ENCODE assay signal across 21 cellular contexts in genomic region chr1:8303141-8303540, GRCh38. TPM values are rescaled to one million over a fixed set of nuclear protein-coding genes. Genes with fewer than 3 reads are reported as not detected.
A peak's percentile ranks its signal among the peaks of the same experiment; 100 is the strongest.
DNase-seq lines count a peak whose midpoint lies in the region; FAIRE-seq and TF ChIP-seq lines count a peak whose summit lies in the region.
"Had no signal": no experiment of that assay in that cellular context is flagged by ENCODE, and none has a peak within 500 bp of the region (broad histone marks: within the 10 kb centered on the region; RNA-seq: fewer than 3 reads in every experiment).

No MANE protein-coding gene starts in this region.

- 92 to 100% methylated on average over 3 of the region's 3 CpGs for WGBS in endodermal cell (ENCODE audit: insufficient coverage in 1 of 2, insufficient read length in 1 of 2), 2 experiments

- H3K27ac Mint-ChIP-seq in endodermal cell (no peak overlapping the region), nephron progenitor cell (peak overlapping the region; percentile 33)
- H3K27ac Mint-ChIP-seq: activated naive CD8-positive, alpha-beta T cell treated with anti-CD3 and anti-CD28 coated beads for 36 hours had no signal

- no peaks in the 10 kb centered on the region for H3K9me3 Mint-ChIP-seq in endodermal cell
- H3K9me3 Mint-ChIP-seq in nephron progenitor cell, result peaks cover 4% of the 10 kb centered on the region
- H3K9me3 Mint-ChIP-seq: activated naive CD8-positive, alpha-beta T cell treated with anti-CD3 and anti-CD28 coated beads for 36 hours; activated T-cell treated with anti-CD3 and anti-CD28 coated beads, Interleukin-2, amount 50 U/mL, for 4 hours had no signal

- peak; percentile 21 for DNase-seq in COLO829 (ENCODE audit: low spot score)
- DNase-seq in M059J (ENCODE audit: low read depth), result peak; percentile 84
- peak; percentile 20 for DNase-seq in endodermal cell
- DNase-seq in nephron progenitor cell, result no peak
- DNase-seq in DMS53 treated with DMSO at 0.1 percent for 48 hours (lab: John Stamatoyannopoulos, UW; ENCODE audit: unreplicated experiment), result no peak
- DNase-seq in inferior parietal cortex (ENCODE audit: extremely low spot score), result no peak
- DNase-seq in NCI-H1105 treated with DMSO at 0.1 percent for 48 hours (lab: John Stamatoyannopoulos, UW), result no peak
- DNase-seq in GM12891 (ENCODE audit: insufficient read length, low spot score), result no peak
- DNase-seq: activated CD4-positive, alpha-beta T cell treated with anti-CD3 and anti-CD28 coated beads, Interleukin-2, amount 50 U/mL, for 48 hours; activated naive CD8-positive, alpha-beta T cell treated with anti-CD3 and anti-CD28 coated beads for 36 hours; activated T-cell treated with anti-CD3 and anti-CD28 coated beads, Interleukin-2, amount 50 U/mL, for 4 hours; Calu3; mesendoderm; MV-4-11; NCI-H2081 treated with DMSO at 0.1 percent for 48 hours; NCI-H526; right lobe of liver; substantia nigra had no signal

- no peak for TF ChIP-seq POLR2A in GM12891 (IDR thresholded peaks at IDR 0.05; ENCODE audit: low read depth, low read length)

- no peaks in the 10 kb centered on the region for H3K9me3 ChIP-seq in endodermal cell (ENCODE audit: control insufficient read depth, low read length)
- H3K9me3 ChIP-seq: neutrophil, right lobe of liver had no signal

- no peak overlapping the region for H3K4me3 Mint-ChIP-seq in endodermal cell
- H3K4me3 Mint-ChIP-seq in nephron progenitor cell, result peak overlapping the region; percentile 61
- H3K4me3 Mint-ChIP-seq: activated naive CD8-positive, alpha-beta T cell treated with anti-CD3 and anti-CD28 coated beads for 36 hours; activated T-cell treated with anti-CD3 and anti-CD28 coated beads, Interleukin-2, amount 50 U/mL, for 4 hours had no signal

- H3K4me3 ChIP-seq in endodermal cell (ENCODE audit: low read length), result no peak overlapping the region
- H3K4me3 ChIP-seq: right lobe of liver had no signal

- H3K36me3 Mint-ChIP-seq in endodermal cell (ENCODE audit: low read depth), result no peaks in the 10 kb centered on the region
- no peaks in the 10 kb centered on the region for H3K36me3 Mint-ChIP-seq in nephron progenitor cell (ENCODE audit: low read depth)
- H3K36me3 Mint-ChIP-seq: activated naive CD8-positive, alpha-beta T cell treated with anti-CD3 and anti-CD28 coated beads for 36 hours had no signal

- H3K4me1 Mint-ChIP-seq in endodermal cell (peaks cover 9% of the 10 kb centered on the region), nephron progenitor cell (peaks cover 48% of the 10 kb centered on the region)
- H3K4me1 Mint-ChIP-seq: activated naive CD8-positive, alpha-beta T cell treated with anti-CD3 and anti-CD28 coated beads for 36 hours had no signal

- H3K27me3 Mint-ChIP-seq in endodermal cell (ENCODE audit: insufficient read depth) (no peaks in the 10 kb centered on the region), nephron progenitor cell (ENCODE audit: low read depth, poor library complexity) (peaks cover 12% of the 10 kb centered on the region)

- H3K27ac ChIP-seq in endodermal cell (ENCODE audit: low read depth, low read length), result no peak overlapping the region
- H3K27ac ChIP-seq: neutrophil, right lobe of liver had no signal

- H3K4me1 ChIP-seq in endodermal cell (ENCODE audit: control insufficient read depth, insufficient read depth, low read length), result no peaks in the 10 kb centered on the region
- H3K4me1 ChIP-seq: right lobe of liver had no signal

- H3K36me3 ChIP-seq in endodermal cell (ENCODE audit: control insufficient read depth, insufficient read depth, low read length), result no peaks in the 10 kb centered on the region
- H3K36me3 ChIP-seq: neutrophil, right lobe of liver had no signal

- no peak overlapping the region for H3K9ac ChIP-seq in endodermal cell (ENCODE audit: extremely low read depth, low read length, poor library complexity, severe bottlenecking)

- FAIRE-seq in GM12891 (lab: Jason Lieb, UNC), result no peak
- FAIRE-seq: islet of Langerhans, RCC 7860 had no signal

- H3K27me3 ChIP-seq in endodermal cell (ENCODE audit: control insufficient read depth, insufficient read depth, low read length, poor library complexity, severe bottlenecking), result no peaks in the 10 kb centered on the region
- H3K27me3 ChIP-seq: right lobe of liver had no signal

- TF ChIP-seq CTCF in endodermal cell (conservative IDR thresholded peaks at IDR 0.05) (no peak), nephron progenitor cell (IDR thresholded peaks at IDR 0.05) (no peak)

TF ChIP-seq in GM12891, 5 proteins besides CTCF, POLR2A, EP300 and RAD21:
- TF ChIP-seq POLR2AphosphoS5 (IDR thresholded peaks at IDR 0.05; ENCODE audit: low read depth, low read length) (no peak), TAF1 (IDR thresholded peaks at IDR 0.05; ENCODE audit: low read depth, low read length) (no peak), PAX5 (IDR thresholded peaks at IDR 0.05; ENCODE audit: insufficient read depth, low read length, severe bottlenecking) (no peak), POU2F2 (IDR thresholded peaks at IDR 0.05; ENCODE audit: low read depth, low read length) (no peak), SPI1 (IDR thresholded peaks at IDR 0.05; ENCODE audit: low read depth, low read length) (no peak)
TF ChIP-seq in GM12891: peak in this region for 0.

RNA-seq across cellular contexts. Expression of gene SLC45A1, which starts 14.8 kb away (rescaled TPM):
- total RNA-seq in M059J (2014; rRNA removed; shearing (Covaris generic)), result 0.27 TPM in 1 of 2 replicates, not detected in the other
- total RNA-seq in endodermal cell, result under 1 TPM in 1 of 2 donors, not detected in 1; 0.42 TPM
- 2.4 TPM for polyA plus RNA-seq in endodermal cell (2013, experiment 1 of 2)
- polyA plus RNA-seq in endodermal cell (2013, experiment 2 of 2), result 2.3 TPM
- polyA plus RNA-seq in GM12891 (2012; ENCODE audit: low read depth, missing spikeins), result 0.08 TPM

Comparison
In these comparisons a context has a peak if more than half of its experiments do, and no peak if none do; other contexts are left out.
1. DNase-seq: peak in COLO829 (single experiment), M059J (single experiment) and endodermal cell (single experiment); none in nephron progenitor cell (single experiment), DMS53 treated with DMSO at 0.1 percent for 48 hours (single experiment), inferior parietal cortex (single experiment), NCI-H1105 treated with DMSO at 0.1 percent for 48 hours (single experiment) and GM12891 (single experiment).